1 cellular context compared by ENCODE assay signal in the genomic region with DNA sequence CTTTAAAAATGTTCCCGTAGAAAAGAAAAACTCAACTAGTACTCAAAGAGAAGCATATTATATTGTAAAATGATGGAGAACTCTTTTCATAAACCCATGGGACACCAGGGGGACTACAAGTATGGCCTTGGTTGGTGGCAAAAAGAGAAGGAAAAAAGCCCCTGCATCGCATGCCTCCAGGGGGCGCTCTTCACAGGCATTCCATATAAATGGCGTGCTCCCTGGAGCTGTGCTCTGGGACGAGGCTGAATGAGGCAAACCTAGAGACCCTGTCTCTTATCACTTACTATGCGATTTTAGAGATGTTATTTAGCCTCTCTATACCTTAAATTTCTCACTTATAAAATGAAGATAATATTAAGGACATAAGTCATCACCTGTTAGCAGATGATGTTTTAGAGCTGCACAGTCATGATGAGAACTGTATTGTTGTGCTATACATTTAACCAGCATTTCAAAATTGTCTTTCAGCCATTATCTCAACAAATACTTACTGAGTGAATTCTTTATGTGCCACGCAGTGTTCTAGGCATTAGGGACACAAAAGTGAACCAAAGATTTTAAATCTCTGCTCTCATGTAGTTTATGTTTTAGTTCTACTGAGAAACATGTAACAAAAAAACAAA.
A peak's percentile ranks its signal among the peaks of the same experiment; 100 is the strongest.
TF ChIP-seq lines count a peak whose summit lies in the region.

No MANE protein-coding gene starts in this region.

TF ChIP-seq in H1, 55 proteins besides CTCF, POLR2A, EP300 and RAD21 (continued from another document):
- TF ChIP-seq, protein P1, sequence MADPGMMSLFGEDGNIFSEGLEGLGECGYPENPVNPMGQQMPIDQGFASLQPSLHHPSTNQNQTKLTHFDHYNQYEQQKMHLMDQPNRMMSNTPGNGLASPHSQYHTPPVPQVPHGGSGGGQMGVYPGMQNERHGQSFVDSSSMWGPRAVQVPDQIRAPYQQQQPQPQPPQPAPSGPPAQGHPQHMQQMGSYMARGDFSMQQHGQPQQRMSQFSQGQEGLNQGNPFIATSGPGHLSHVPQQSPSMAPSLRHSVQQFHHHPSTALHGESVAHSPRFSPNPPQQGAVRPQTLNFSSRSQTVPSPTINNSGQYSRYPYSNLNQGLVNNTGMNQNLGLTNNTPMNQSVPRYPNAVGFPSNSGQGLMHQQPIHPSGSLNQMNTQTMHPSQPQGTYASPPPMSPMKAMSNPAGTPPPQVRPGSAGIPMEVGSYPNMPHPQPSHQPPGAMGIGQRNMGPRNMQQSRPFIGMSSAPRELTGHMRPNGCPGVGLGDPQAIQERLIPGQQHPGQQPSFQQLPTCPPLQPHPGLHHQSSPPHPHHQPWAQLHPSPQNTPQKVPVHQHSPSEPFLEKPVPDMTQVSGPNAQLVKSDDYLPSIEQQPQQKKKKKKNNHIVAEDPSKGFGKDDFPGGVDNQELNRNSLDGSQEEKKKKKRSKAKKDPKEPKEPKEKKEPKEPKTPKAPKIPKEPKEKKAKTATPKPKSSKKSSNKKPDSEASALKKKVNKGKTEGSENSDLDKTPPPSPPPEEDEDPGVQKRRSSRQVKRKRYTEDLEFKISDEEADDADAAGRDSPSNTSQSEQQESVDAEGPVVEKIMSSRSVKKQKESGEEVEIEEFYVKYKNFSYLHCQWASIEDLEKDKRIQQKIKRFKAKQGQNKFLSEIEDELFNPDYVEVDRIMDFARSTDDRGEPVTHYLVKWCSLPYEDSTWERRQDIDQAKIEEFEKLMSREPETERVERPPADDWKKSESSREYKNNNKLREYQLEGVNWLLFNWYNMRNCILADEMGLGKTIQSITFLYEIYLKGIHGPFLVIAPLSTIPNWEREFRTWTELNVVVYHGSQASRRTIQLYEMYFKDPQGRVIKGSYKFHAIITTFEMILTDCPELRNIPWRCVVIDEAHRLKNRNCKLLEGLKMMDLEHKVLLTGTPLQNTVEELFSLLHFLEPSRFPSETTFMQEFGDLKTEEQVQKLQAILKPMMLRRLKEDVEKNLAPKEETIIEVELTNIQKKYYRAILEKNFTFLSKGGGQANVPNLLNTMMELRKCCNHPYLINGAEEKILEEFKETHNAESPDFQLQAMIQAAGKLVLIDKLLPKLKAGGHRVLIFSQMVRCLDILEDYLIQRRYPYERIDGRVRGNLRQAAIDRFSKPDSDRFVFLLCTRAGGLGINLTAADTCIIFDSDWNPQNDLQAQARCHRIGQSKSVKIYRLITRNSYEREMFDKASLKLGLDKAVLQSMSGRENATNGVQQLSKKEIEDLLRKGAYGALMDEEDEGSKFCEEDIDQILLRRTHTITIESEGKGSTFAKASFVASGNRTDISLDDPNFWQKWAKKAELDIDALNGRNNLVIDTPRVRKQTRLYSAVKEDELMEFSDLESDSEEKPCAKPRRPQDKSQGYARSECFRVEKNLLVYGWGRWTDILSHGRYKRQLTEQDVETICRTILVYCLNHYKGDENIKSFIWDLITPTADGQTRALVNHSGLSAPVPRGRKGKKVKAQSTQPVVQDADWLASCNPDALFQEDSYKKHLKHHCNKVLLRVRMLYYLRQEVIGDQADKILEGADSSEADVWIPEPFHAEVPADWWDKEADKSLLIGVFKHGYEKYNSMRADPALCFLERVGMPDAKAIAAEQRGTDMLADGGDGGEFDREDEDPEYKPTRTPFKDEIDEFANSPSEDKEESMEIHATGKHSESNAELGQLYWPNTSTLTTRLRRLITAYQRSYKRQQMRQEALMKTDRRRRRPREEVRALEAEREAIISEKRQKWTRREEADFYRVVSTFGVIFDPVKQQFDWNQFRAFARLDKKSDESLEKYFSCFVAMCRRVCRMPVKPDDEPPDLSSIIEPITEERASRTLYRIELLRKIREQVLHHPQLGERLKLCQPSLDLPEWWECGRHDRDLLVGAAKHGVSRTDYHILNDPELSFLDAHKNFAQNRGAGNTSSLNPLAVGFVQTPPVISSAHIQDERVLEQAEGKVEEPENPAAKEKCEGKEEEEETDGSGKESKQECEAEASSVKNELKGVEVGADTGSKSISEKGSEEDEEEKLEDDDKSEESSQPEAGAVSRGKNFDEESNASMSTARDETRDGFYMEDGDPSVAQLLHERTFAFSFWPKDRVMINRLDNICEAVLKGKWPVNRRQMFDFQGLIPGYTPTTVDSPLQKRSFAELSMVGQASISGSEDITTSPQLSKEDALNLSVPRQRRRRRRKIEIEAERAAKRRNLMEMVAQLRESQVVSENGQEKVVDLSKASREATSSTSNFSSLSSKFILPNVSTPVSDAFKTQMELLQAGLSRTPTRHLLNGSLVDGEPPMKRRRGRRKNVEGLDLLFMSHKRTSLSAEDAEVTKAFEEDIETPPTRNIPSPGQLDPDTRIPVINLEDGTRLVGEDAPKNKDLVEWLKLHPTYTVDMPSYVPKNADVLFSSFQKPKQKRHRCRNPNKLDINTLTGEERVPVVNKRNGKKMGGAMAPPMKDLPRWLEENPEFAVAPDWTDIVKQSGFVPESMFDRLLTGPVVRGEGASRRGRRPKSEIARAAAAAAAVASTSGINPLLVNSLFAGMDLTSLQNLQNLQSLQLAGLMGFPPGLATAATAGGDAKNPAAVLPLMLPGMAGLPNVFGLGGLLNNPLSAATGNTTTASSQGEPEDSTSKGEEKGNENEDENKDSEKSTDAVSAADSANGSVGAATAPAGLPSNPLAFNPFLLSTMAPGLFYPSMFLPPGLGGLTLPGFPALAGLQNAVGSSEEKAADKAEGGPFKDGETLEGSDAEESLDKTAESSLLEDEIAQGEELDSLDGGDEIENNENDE (IDR thresholded peaks at IDR 0.05; ENCODE audit: insufficient replicate concordance, low read length), result no peak
- TF ChIP-seq CEBPB (IDR thresholded peaks at IDR 0.05; ENCODE audit: low read depth, low read length) (no peak), SIRT6 (IDR thresholded peaks at IDR 0.05; ENCODE audit: low read length) (no peak), FOSL1 (IDR thresholded peaks at IDR 0.05; ENCODE audit: insufficient read depth, low read depth, low read length) (no peak), HDAC2 (IDR thresholded peaks at IDR 0.05; ENCODE audit: borderline replicate concordance in 1 of 2, low read depth in 2 of 2, low read length in 2 of 2) (no peak), BRCA1 (IDR thresholded peaks at IDR 0.05; ENCODE audit: low read depth, low read length) (no peak), TEAD4 (IDR thresholded peaks at IDR 0.05; ENCODE audit: low read depth, low read length) (peak; percentile 81), YY1 (IDR thresholded peaks at IDR 0.05; ENCODE audit: low read depth, low read length) (peak; percentile 82), CBX8 (IDR thresholded peaks at IDR 0.05; ENCODE audit: borderline replicate concordance, low read depth, low read length) (no peak), SP1 (IDR thresholded peaks at IDR 0.05; ENCODE audit: low read depth, low read length) (no peak), KDM1A (IDR thresholded peaks at IDR 0.05; ENCODE audit: borderline replicate concordance, low read length) (0 out of 2 replicates have a peak, but pooled peaks have one; percentile 17), JUN (IDR thresholded peaks at IDR 0.05; ENCODE audit: low read depth, low read length) (no peak), SIX5 (IDR thresholded peaks at IDR 0.05; ENCODE audit: low read depth, low read length) (no peak)
- TF ChIP-seq, protein P2, sequence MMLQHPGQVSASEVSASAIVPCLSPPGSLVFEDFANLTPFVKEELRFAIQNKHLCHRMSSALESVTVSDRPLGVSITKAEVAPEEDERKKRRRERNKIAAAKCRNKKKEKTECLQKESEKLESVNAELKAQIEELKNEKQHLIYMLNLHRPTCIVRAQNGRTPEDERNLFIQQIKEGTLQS (IDR thresholded peaks at IDR 0.05; ENCODE audit: insufficient read depth, low read depth, low read length), result no peak
